Comparison of ENCODE assay signal across 10 cellular contexts in the genomic region with DNA sequence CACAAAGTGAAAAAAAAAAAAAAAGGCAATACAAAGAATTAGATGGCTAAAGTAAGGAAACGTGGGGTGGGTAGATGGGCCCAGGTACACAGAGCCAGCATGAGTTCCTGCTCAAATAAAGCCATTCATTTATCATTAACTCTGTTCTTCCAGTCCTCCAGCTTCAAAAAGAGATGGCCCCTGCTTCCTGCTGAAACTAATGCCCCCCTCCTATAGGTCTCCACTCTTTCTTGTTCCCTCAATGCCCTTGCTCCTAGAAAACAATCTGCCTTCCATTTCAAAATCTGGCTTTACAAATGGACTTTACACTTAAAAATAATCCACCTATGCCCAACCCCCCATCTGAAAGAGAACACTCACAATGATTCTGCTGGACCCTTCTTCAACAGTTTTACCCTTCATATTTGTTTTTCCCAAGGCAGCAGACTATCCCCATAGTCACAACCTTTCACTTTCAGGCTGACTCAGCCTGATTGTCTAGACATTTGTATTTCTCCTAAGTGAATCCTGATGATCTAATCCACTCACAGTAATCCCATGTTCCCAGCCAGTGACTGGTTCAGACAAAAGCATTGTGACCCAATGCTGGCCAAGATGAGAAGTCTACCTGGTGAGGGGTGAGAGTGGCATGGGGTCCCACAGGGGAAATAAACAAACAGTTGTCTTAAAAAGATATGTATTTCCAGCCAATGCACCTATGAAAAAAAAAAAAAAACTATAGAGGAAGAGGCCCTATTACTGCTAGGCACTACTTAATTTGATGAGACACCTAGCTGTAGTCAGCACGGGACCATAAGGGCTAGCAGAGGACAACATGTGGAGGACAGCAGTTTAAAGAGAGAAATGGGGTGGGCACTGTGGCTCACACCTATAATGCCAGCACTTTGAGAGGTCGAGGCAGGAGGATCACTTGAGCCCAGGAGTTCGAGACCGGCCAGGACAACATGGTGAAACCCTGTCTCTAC.
DNase-seq lines count a peak whose midpoint lies in the region; ATAC-seq and TF ChIP-seq lines count a peak whose summit lies in the region.
"Had no signal": no experiment of that assay in that cellular context is flagged by ENCODE, and none has a peak within 500 bp of the region (broad histone marks: within the 10 kb centered on the region; RNA-seq: fewer than 3 reads in every experiment).

No MANE protein-coding gene starts in this region.

- no peak overlapping the region for H3K23ac ChIP-seq in mesenchymal stem cell (ENCODE audit: low read length in 2 of 2)

- peak overlapping the region; percentile 65 for H2AK5ac ChIP-seq in mesenchymal stem cell (ENCODE audit: low read length, severe bottlenecking)

- H3K4me3 ChIP-seq in BJ (ENCODE audit: low read depth, low read length) (no peak overlapping the region), mesenchymal stem cell (ENCODE audit: insufficient read depth in 1 of 2, low read depth in 1 of 2, low read length in 2 of 2) (no peak overlapping the region), testis (no peak overlapping the region), dorsolateral prefrontal cortex (no peak overlapping the region), psoas muscle (no peak overlapping the region), stomach (no peak overlapping the region)

- H3K27me3 Mint-ChIP-seq in HFFc6 (ENCODE audit: insufficient read depth), result no peaks in the 10 kb centered on the region; the same call in none of the 2 replicates
- H3K27me3 Mint-ChIP-seq in brain, result no peaks in the 10 kb centered on the region

- no peak overlapping the region for H3K14ac ChIP-seq in mesenchymal stem cell (ENCODE audit: low read length in 2 of 2)

- POLR2A ChIA-PET in BJ (lab: Charles Lee), result no interaction called here

- TF ChIP-seq POLR2A in testis (IDR thresholded peaks at IDR 0.05) (no peak), stomach (IDR thresholded peaks at IDR 0.05) (no peak)

- no peak overlapping the region for H2BK5ac ChIP-seq in mesenchymal stem cell (ENCODE audit: low read depth, low read length, poor library complexity, severe bottlenecking)

- CTCF ChIA-PET in BJ (lab: Yijun Ruan, JAX), result no interaction called here

- no peak overlapping the region for H4K91ac ChIP-seq in mesenchymal stem cell (ENCODE audit: low read length)

- H3K79me1 ChIP-seq in mesenchymal stem cell (replicated peaks; ENCODE audit: low read length, poor library complexity, severe bottlenecking), result peaks cover 26% of the 10 kb centered on the region

- peaks cover 43% of the 10 kb centered on the region for H3K4me1 Mint-ChIP-seq in HFFc6 (ENCODE audit: low read depth)
- H3K4me1 Mint-ChIP-seq in brain, result peaks cover 16% of the 10 kb centered on the region

- H3K9me3 Mint-ChIP-seq in HFFc6 (no peaks in the 10 kb centered on the region), brain (no peaks in the 10 kb centered on the region)

- peaks cover 13% of the 10 kb centered on the region for H3K4me1 ChIP-seq in mesenchymal stem cell (ENCODE audit: control insufficient read depth, insufficient read depth, low read depth, low read length)
- no peaks in the 10 kb centered on the region for H3K4me1 ChIP-seq in testis
- H3K4me1 ChIP-seq in psoas muscle, result peaks cover 12% of the 10 kb centered on the region
- peaks cover 8 to 42% (median 21%) of the 10 kb centered on the region in 4 donors for H3K4me1 ChIP-seq in stomach

- intact Hi-C loops in testis (cut with DNase I; ENCODE audit: low total_unique reads) (no loop called here), dorsolateral prefrontal cortex (cut with DNase I) (no loop called here), psoas muscle (cut with DNase I) (no loop called here), stomach (cut with DNase I; ENCODE audit: low total_unique reads) (no loop called here)

- peak overlapping the region; percentile 75 for H3K27ac ChIP-seq in mesenchymal stem cell (ENCODE audit: low read length, poor library complexity, severe bottlenecking)
- H3K27ac ChIP-seq in testis, result no peak overlapping the region
- H3K27ac ChIP-seq in dorsolateral prefrontal cortex, result peak overlapping the region in 4 of 59 donors; percentile 17 to 51 (median 32)
- no peak overlapping the region for H3K27ac ChIP-seq in psoas muscle
- peak overlapping the region in 1 of 5 donors; percentile 4 for H3K27ac ChIP-seq in stomach

- no peak for TF ChIP-seq CTCF in BJ (IDR thresholded peaks at IDR 0.05; ENCODE audit: insufficient read depth, low read depth, low read length)
- TF ChIP-seq CTCF in HFFc6 (IDR thresholded peaks at IDR 0.05), result no peak
- TF ChIP-seq CTCF in brain (conservative IDR thresholded peaks at IDR 0.05), result no peak
- no peak for TF ChIP-seq CTCF in testis (IDR thresholded peaks at IDR 0.05)
- no peak for TF ChIP-seq CTCF in dorsolateral prefrontal cortex (IDR thresholded peaks at IDR 0.05 in 54 of 56, conservative IDR thresholded peaks at IDR 0.05 in 2 of 56; ENCODE audit: low read depth in 1 of 56, partially characterized antibody in 56 of 56)
- TF ChIP-seq CTCF in psoas muscle (IDR thresholded peaks at IDR 0.05), result no peak
- no peak for TF ChIP-seq CTCF in stomach (IDR thresholded peaks at IDR 0.05)

- H3K9me3 ChIP-seq in mesenchymal stem cell (ENCODE audit: control insufficient read depth, low read length), result no peaks in the 10 kb centered on the region
- H3K9me3 ChIP-seq in testis, result no peaks in the 10 kb centered on the region
- H3K9me3 ChIP-seq in psoas muscle, result no peaks in the 10 kb centered on the region
- H3K9me3 ChIP-seq in stomach, result no peaks in the 10 kb centered on the region

- H3K4me2 ChIP-seq in mesenchymal stem cell (ENCODE audit: low read length, poor library complexity, severe bottlenecking), result no peak overlapping the region

- ATAC-seq in psoas muscle, result no peak
- ATAC-seq: left ventricle myocardium superior had no signal

- no peak overlapping the region for H2BK12ac ChIP-seq in mesenchymal stem cell (ENCODE audit: low read length in 2 of 2)

- 96% methylated on average over 5 of the region's 5 CpGs for WGBS in mesenchymal stem cell
- 94 to 96% methylated on average over 5 of the region's 5 CpGs for WGBS in testis, 2 donors
- 97 to 99% (median 98%) methylated on average over 5 of the region's 5 CpGs for whole genome bisulfite sequencing in psoas muscle, 3 donors
- 88 to 92% (median 91%) methylated on average over 5 of the region's 5 CpGs for WGBS in stomach, 5 donors

- H2AFZ ChIP-seq in mesenchymal stem cell (ENCODE audit: low read depth, low read length), result no peak overlapping the region

- TF ChIP-seq EP300 in stomach (IDR thresholded peaks at IDR 0.05), result no peak

- no peak overlapping the region for H3K4ac ChIP-seq in mesenchymal stem cell (ENCODE audit: low read depth in 1 of 2, low read length in 2 of 2)

- H4K8ac ChIP-seq in mesenchymal stem cell (ENCODE audit: low read length), result no peak overlapping the region

- no peak overlapping the region for H3K18ac ChIP-seq in mesenchymal stem cell (ENCODE audit: low read depth in 1 of 2, low read length in 2 of 2)

- H3K9ac ChIP-seq in mesenchymal stem cell (ENCODE audit: low read length), result peak overlapping the region; percentile 25

- H2BK15ac ChIP-seq in mesenchymal stem cell (ENCODE audit: low read depth, poor library complexity, severe bottlenecking), result no peak overlapping the region

- DNase-seq in BJ (ENCODE audit: low read depth), result peak; percentile 24
- DNase-seq in HFFc6, result peak; percentile 57
- peak; percentile 94 for DNase-seq in mesenchymal stem cell
- DNase-seq in testis, result no peak
- no peak for DNase-seq in dorsolateral prefrontal cortex
- no peak for DNase-seq in psoas muscle
- DNase-seq in stomach, result no peak
- DNase-seq: anterior cingulate cortex, left ventricle myocardium superior had no signal

- H3K36me3 Mint-ChIP-seq in HFFc6 (ENCODE audit: low read depth) (peaks cover 51% of the 10 kb centered on the region), brain (peaks cover 84% of the 10 kb centered on the region)

- H3K27ac Mint-ChIP-seq in HFFc6 (peak overlapping the region; percentile 64), brain (peak overlapping the region in 3 of 5 experiments; percentile 20 to 86 (median 48))

- H3K4me3 Mint-ChIP-seq in HFFc6 (no peak overlapping the region), brain (no peak overlapping the region)

- peaks cover 11% of the 10 kb centered on the region for H3K36me3 ChIP-seq in BJ (ENCODE audit: control insufficient read depth, insufficient read depth, low read length)
- peaks cover 20 to 78% of the 10 kb centered on the region in 2 experiments for H3K36me3 ChIP-seq in mesenchymal stem cell (ENCODE audit: control insufficient read depth in 1 of 2, insufficient read depth in 2 of 2, low read depth in 1 of 2, low read length in 2 of 2)
- H3K36me3 ChIP-seq in testis (ENCODE audit: low read depth, missing control alignments), result no peaks in the 10 kb centered on the region
- H3K36me3 ChIP-seq in psoas muscle (ENCODE audit: insufficient read depth in 1 of 2, low read depth in 1 of 2), result peaks cover 2 to 83% of the 10 kb centered on the region in 2 donors
- H3K36me3 ChIP-seq in stomach, result peaks cover 32 to 96% (median 84%) of the 10 kb centered on the region in 4 donors

- no peak overlapping the region for H2BK120ac ChIP-seq in mesenchymal stem cell (ENCODE audit: low read depth, low read length)

- H3K27me3 ChIP-seq in BJ (ENCODE audit: control insufficient read depth, insufficient read depth, low read length) (no peaks in the 10 kb centered on the region), mesenchymal stem cell (ENCODE audit: control insufficient read depth in 1 of 2, insufficient read depth in 1 of 2, low read length in 2 of 2) (no peaks in the 10 kb centered on the region), testis (no peaks in the 10 kb centered on the region), dorsolateral prefrontal cortex (no peaks in the 10 kb centered on the region), psoas muscle (ENCODE audit: insufficient read depth in 3 of 3, low read length in 2 of 3) (no peaks in the 10 kb centered on the region), stomach (no peaks in the 10 kb centered on the region)

Comparison
In these comparisons a context has a peak if more than half of its experiments do, and no peak if none do; other contexts are left out.
1. DNase-seq: peak in BJ (single experiment), HFFc6 (single experiment) and mesenchymal stem cell (single experiment); none in testis (single experiment), dorsolateral prefrontal cortex (0 of 10), psoas muscle (0 of 2) and stomach (single experiment).